ENCODE assay signal across 15 cellular contexts in the genomic region with DNA sequence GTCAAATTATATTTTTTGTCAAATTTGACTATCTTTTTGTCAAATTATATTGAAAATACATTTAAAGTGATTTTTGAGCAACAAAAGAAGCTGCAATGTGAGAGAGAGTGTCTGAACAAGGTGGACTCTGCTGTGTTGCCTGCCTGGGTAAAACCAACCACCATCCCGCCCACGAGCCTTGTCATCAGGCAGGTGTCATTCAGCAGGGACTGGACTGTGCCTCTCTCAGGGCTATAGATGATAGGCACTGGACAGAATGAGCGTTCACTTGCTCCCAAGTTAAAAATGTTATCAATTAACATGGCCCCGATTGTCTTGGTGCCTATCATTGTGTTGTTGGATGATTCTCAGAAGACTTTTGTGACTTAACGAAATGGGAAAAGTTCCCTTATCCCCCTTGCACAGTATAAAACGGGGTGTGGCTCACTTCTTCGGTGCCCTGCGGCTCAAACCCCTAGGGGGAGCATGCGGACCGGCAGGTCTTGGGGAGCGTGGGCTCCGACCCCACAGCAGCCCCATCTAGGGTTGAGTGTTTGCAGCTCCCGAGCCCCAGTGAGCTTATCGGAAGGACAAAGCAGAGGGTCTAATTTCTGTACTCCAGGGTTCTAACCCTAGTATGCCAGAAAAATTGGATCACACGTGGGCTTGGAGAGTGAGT. TPM values are rescaled to one million over a fixed set of nuclear protein-coding genes. Genes with fewer than 3 reads are reported as not detected.
DNase-seq lines count a peak whose midpoint lies in the region; ATAC-seq and TF ChIP-seq lines count a peak whose summit lies in the region.
"Had no signal": no experiment of that assay in that cellular context is flagged by ENCODE, and none has a peak within 500 bp of the region (broad histone marks: within the 10 kb centered on the region; RNA-seq: fewer than 3 reads in every experiment).

No MANE protein-coding gene starts in this region.

- H3K27me3 Mint-ChIP-seq in Calu3 (ENCODE audit: unreplicated experiment) = no peaks in the 10 kb centered on the region

- peak; percentile 15 for TF ChIP-seq CTCF in Calu3 (IDR thresholded peaks at IDR 0.05; ENCODE audit: unreplicated experiment)
- TF ChIP-seq CTCF in GM12873 (IDR thresholded peaks at IDR 0.05; ENCODE audit: insufficient read depth, low read depth, low read length, missing control alignments) = peak; percentile 23
- peak; percentile 47 for TF ChIP-seq CTCF in SU-DHL-6 (IDR thresholded peaks at IDR 0.05; ENCODE audit: insufficient read depth, low read length, poor library complexity, severe bottlenecking)
- TF ChIP-seq CTCF in fibroblast of the aortic adventitia (IDR thresholded peaks at IDR 0.05; ENCODE audit: insufficient read depth, low read length) = peak; percentile 4

- no peak overlapping the region for H3K27ac Mint-ChIP-seq in Calu3 (ENCODE audit: unreplicated experiment)
- H3K27ac Mint-ChIP-seq: CD8-positive, alpha-beta memory T cell had no signal

- H3K4me1 Mint-ChIP-seq in Calu3 (ENCODE audit: low read depth, unreplicated experiment) = no peaks in the 10 kb centered on the region
- H3K4me1 Mint-ChIP-seq: CD8-positive, alpha-beta memory T cell had no signal

- no peak overlapping the region for H3K27ac ChIP-seq in SU-DHL-6 (ENCODE audit: low read depth, low read length)

- H3K9me2 ChIP-seq in SU-DHL-6 (replicated peaks; ENCODE audit: insufficient read depth, low read length) = no peaks in the 10 kb centered on the region

- H3K4me3 ChIP-seq in SU-DHL-6 (ENCODE audit: insufficient read depth, low read length, poor library complexity, severe bottlenecking) = no peak overlapping the region
- no peak overlapping the region for H3K4me3 ChIP-seq in fibroblast of the aortic adventitia (ENCODE audit: low read depth, low read length)

- CTCF ChIA-PET in Calu3 (lab: Charles Lee) = no interaction called here

- H2AFZ ChIP-seq in SU-DHL-6 (ENCODE audit: low read depth, low read length, severe bottlenecking) = no peak overlapping the region

- no peak overlapping the region for H3K4me3 Mint-ChIP-seq in Calu3 (ENCODE audit: low read depth, unreplicated experiment)
- H3K4me3 Mint-ChIP-seq: CD8-positive, alpha-beta memory T cell had no signal

- DNase-seq in Calu3 = no peak
- no peak for DNase-seq in fibroblast of the aortic adventitia (ENCODE audit: low read depth)
- DNase-seq in NCI-H748 (lab: John Stamatoyannopoulos, UW; ENCODE audit: unreplicated experiment) = no peak
- no peak for DNase-seq in GF-D8 (lab: John Stamatoyannopoulos, UW)
- DNase-seq: CD8-positive, alpha-beta memory T cell; MM.1S; NCI-H1417; NCI-H2029 treated with DMSO at 0.1 percent for 48 hours; NCI-H510A treated with DMSO at 0.1 percent for 48 hours; SIG-M5 had no signal

- no TSS peak for BruUV-seq in Calu3 (replicated peaks; lab: Mats Ljungman, UMichigan)

- ATAC-seq in GM21723 (IDR thresholded peaks at IDR 0.05; ENCODE audit: unreplicated experiment) = no peak

- no peaks in the 10 kb centered on the region for H3K9me3 Mint-ChIP-seq in Calu3 (ENCODE audit: low read depth, unreplicated experiment)
- H3K9me3 Mint-ChIP-seq: CD8-positive, alpha-beta memory T cell had no signal

- no peaks in the 10 kb centered on the region for H3F3A ChIP-seq in SU-DHL-6 (ENCODE audit: insufficient read depth)

- H3K79me2 ChIP-seq in SU-DHL-6 (ENCODE audit: insufficient read depth, low read length) = no peaks in the 10 kb centered on the region

- H3K4me2 ChIP-seq in SU-DHL-6 (ENCODE audit: low read depth, low read length, poor library complexity, severe bottlenecking) = no peak overlapping the region

- no peaks in the 10 kb centered on the region for H3K36me3 ChIP-seq in SU-DHL-6 (ENCODE audit: low read length)

- no peaks in the 10 kb centered on the region for H3K36me3 Mint-ChIP-seq in Calu3 (ENCODE audit: insufficient read depth, unreplicated experiment)

- intact Hi-C loops in Calu3 (cut with micrococcal nuclease; ENCODE audit: unreplicated experiment) = no loop called here

- no peaks in the 10 kb centered on the region for H3K27me3 ChIP-seq in SU-DHL-6 (ENCODE audit: low read length)

- no peaks in the 10 kb centered on the region for H4K20me1 ChIP-seq in SU-DHL-6 (ENCODE audit: low read depth, low read length)

- no peak overlapping the region for H3K9ac ChIP-seq in SU-DHL-6 (ENCODE audit: low read length)

- H3K9me3 ChIP-seq in SU-DHL-6 (ENCODE audit: insufficient read depth, low read length) = no peaks in the 10 kb centered on the region

RNA-seq across cellular contexts. Expression of gene APOL5, which starts 1.7 kb away (rescaled TPM):
- total RNA-seq in Calu3 (2022) (not detected in 2 replicates), fibroblast of the aortic adventitia (ENCODE audit: low replicate concordance) (not detected in 2 replicates)
- total RNA-seq: CD8-positive, alpha-beta memory T cell; H4; RPMI7951 had no signal
